Comparison of ENCODE assay signal across 26 cellular contexts in genomic region chr11:132475046-132475445, GRCh38.
A peak's percentile ranks its signal among the peaks of the same experiment; 100 is the strongest.
DNase-seq lines count a peak whose midpoint lies in the region; ATAC-seq and TF ChIP-seq lines count a peak whose summit lies in the region.
"Had no signal": no experiment of that assay in that cellular context is flagged by ENCODE, and none has a peak within 500 bp of the region (broad histone marks: within the 10 kb centered on the region; RNA-seq: fewer than 3 reads in every experiment).

No MANE protein-coding gene starts in this region.

- peaks cover 28% of the 10 kb centered on the region for H3K4me1 ChIP-seq in GM23248 (ENCODE audit: insufficient read depth)
- H3K4me1 ChIP-seq in OCI-LY7 (ENCODE audit: insufficient read depth, low read length, poor library complexity, severe bottlenecking), result no peaks in the 10 kb centered on the region
- H3K4me1 ChIP-seq: BLaER1 had no signal

- H3F3A ChIP-seq in GM23248 (ENCODE audit: insufficient read depth), result peaks cover 31% of the 10 kb centered on the region

- no peak for TF ChIP-seq CTCF in OCI-LY7 (conservative IDR thresholded peaks at IDR 0.05; ENCODE audit: low read length)

- no peaks in the 10 kb centered on the region for H3K36me3 Mint-ChIP-seq in activated CD4-positive, alpha-beta T cell treated with anti-CD3 and anti-CD28 coated beads for 36 hours (ENCODE audit: low read depth)
- H3K36me3 Mint-ChIP-seq: CD4-positive, CD25-positive, alpha-beta regulatory T cell; IgD-negative memory B cell had no signal

- no peaks in the 10 kb centered on the region for H3K79me2 ChIP-seq in GM23248 (ENCODE audit: insufficient read depth)
- no peaks in the 10 kb centered on the region for H3K79me2 ChIP-seq in OCI-LY7 (ENCODE audit: insufficient read depth, low read depth, low read length)

- H3K9me3 ChIP-seq in GM23248 (ENCODE audit: low read depth), result no peaks in the 10 kb centered on the region
- H3K9me3 ChIP-seq in OCI-LY7 (ENCODE audit: low read length), result no peaks in the 10 kb centered on the region
- H3K9me3 ChIP-seq: BLaER1 had no signal

- H3K9me3 Mint-ChIP-seq in activated CD4-positive, alpha-beta T cell treated with anti-CD3 and anti-CD28 coated beads for 36 hours (ENCODE audit: low read depth), result peaks cover under 1% of the 10 kb centered on the region

- H3K36me3 ChIP-seq in GM23248 (ENCODE audit: low read depth) (no peaks in the 10 kb centered on the region), OCI-LY7 (ENCODE audit: insufficient read depth, low read length) (no peaks in the 10 kb centered on the region)
- H3K36me3 ChIP-seq: BLaER1 had no signal

- CTCF ChIA-PET in OCI-LY7 (lab: Charles Lee; ENCODE audit: unreplicated experiment), result no interaction called here
- CTCF ChIA-PET in activated CD4-positive, alpha-beta T cell treated with anti-CD3 and anti-CD28 coated beads for 36 hours (lab: Charles Lee), result no interaction called here

- no peak overlapping the region for H2AFZ ChIP-seq in GM23248
- no peak overlapping the region for H2AFZ ChIP-seq in OCI-LY7 (ENCODE audit: low read length)

- H3K27ac Mint-ChIP-seq in activated CD4-positive, alpha-beta T cell treated with anti-CD3 and anti-CD28 coated beads for 36 hours, result no peak overlapping the region
- H3K27ac Mint-ChIP-seq: CD4-positive, CD25-positive, alpha-beta regulatory T cell had no signal

- intact Hi-C loops in OCI-LY7 (cut with micrococcal nuclease; ENCODE audit: unreplicated experiment), result no loop called here
- intact Hi-C loops in activated CD4-positive, alpha-beta T cell treated with anti-CD3 and anti-CD28 coated beads for 36 hours (cut with DNase I, micrococcal nuclease), result no loop called here

- no peaks in the 10 kb centered on the region for H3K9me2 ChIP-seq in GM23248 (ENCODE audit: insufficient read depth)
- no peaks in the 10 kb centered on the region for H3K9me2 ChIP-seq in OCI-LY7 (ENCODE audit: insufficient read depth, low read length)

- H3K4me3 ChIP-seq in GM23248 (no peak overlapping the region), OCI-LY7 (ENCODE audit: low read depth, low read length, poor library complexity, severe bottlenecking) (no peak overlapping the region)
- H3K4me3 ChIP-seq: BLaER1, GM12878 had no signal

- H3K4me2 ChIP-seq in GM23248 (ENCODE audit: unreplicated experiment) (no peak overlapping the region), OCI-LY7 (ENCODE audit: low read length) (no peak overlapping the region)
- H3K4me2 ChIP-seq: BLaER1, KMS-11 had no signal

- POLR2A ChIA-PET in OCI-LY7 (lab: Charles Lee), result no interaction called here
- POLR2A ChIA-PET in activated CD4-positive, alpha-beta T cell treated with anti-CD3 and anti-CD28 coated beads for 36 hours (lab: Charles Lee), result no interaction called here

- H3K27me3 Mint-ChIP-seq in activated CD4-positive, alpha-beta T cell treated with anti-CD3 and anti-CD28 coated beads for 36 hours, result no peaks in the 10 kb centered on the region
- H3K27me3 Mint-ChIP-seq: CD4-positive, CD25-positive, alpha-beta regulatory T cell; IgD-negative memory B cell had no signal

- H3K9ac ChIP-seq in GM23248, result no peak overlapping the region
- H3K9ac ChIP-seq: BLaER1, KMS-11 had no signal

- no peak overlapping the region for H3K27ac ChIP-seq in GM23248
- H3K27ac ChIP-seq in OCI-LY7 (ENCODE audit: low read depth, low read length, poor library complexity, severe bottlenecking), result no peak overlapping the region
- H3K27ac ChIP-seq: BLaER1, KMS-11, RWPE1 had no signal

- H3K4me3 Mint-ChIP-seq in activated CD4-positive, alpha-beta T cell treated with anti-CD3 and anti-CD28 coated beads for 36 hours, result no peak overlapping the region
- H3K4me3 Mint-ChIP-seq: CD4-positive, CD25-positive, alpha-beta regulatory T cell had no signal

- no peaks in the 10 kb centered on the region for H4K20me1 ChIP-seq in GM23248 (ENCODE audit: insufficient read depth)
- H4K20me1 ChIP-seq in OCI-LY7 (ENCODE audit: insufficient read depth, low read length), result no peaks in the 10 kb centered on the region
- H4K20me1 ChIP-seq: BLaER1 had no signal

- H3K27me3 ChIP-seq in GM23248 (replicated peaks; ENCODE audit: insufficient read depth), result no peaks in the 10 kb centered on the region
- H3K27me3 ChIP-seq: BLaER1 had no signal

- peak; percentile 63 for DNase-seq in EH (ENCODE audit: low read depth)
- DNase-seq in GM23248, result peak; percentile 24
- DNase-seq in astrocyte of the hippocampus (ENCODE audit: low read depth, low spot score), result peak; percentile 40
- peak; percentile 25 for DNase-seq in foreskin melanocyte
- no peak for DNase-seq in OCI-LY7 (ENCODE audit: low spot score)
- no peak for DNase-seq in iPS-NIHi7 (ENCODE audit: extremely low spot score)
- no peak for DNase-seq in activated CD4-positive, alpha-beta T cell treated with anti-CD3 and anti-CD28 coated beads for 36 hours
- DNase-seq: CD4-positive, CD25-positive, alpha-beta regulatory T cell; DMS153; DND-41; MM.1S; NCI-H1048; NCI-H1417 treated with DMSO at 0.1 percent for 48 hours; NCI-H1694 treated with DMSO at 0.1 percent for 48 hours; NCI-H2081; NCI-H226; NCI-H748 treated with DMSO at 0.1 percent for 48 hours; NK-92 treated with Interleukin-12 subunit alpha and Interleukin-12 subunit beta, amount 100 ng/mL, for 24 hours; SHP77 had no signal

- no peaks in the 10 kb centered on the region for H3K4me1 Mint-ChIP-seq in activated CD4-positive, alpha-beta T cell treated with anti-CD3 and anti-CD28 coated beads for 36 hours
- H3K4me1 Mint-ChIP-seq: CD4-positive, CD25-positive, alpha-beta regulatory T cell had no signal

- no peak for ATAC-seq in GM21515 (IDR thresholded peaks at IDR 0.05; ENCODE audit: unreplicated experiment)
- ATAC-seq in activated CD4-positive, alpha-beta T cell treated with anti-CD3 and anti-CD28 coated beads for 36 hours, result no peak
- ATAC-seq: GM12878, HCT116 had no signal

- no TSS peak for BruUV-seq in OCI-LY7 (replicated peaks; lab: Mats Ljungman, UMichigan)

- 79 to 92% methylated on average over 2 of the region's 2 CpGs for WGBS in GM23248 (ENCODE audit: low coverage in 1 of 2, low lambda C conversion rate in 2 of 2, missing lambda C conversion rate in 2 of 2), 2 experiments

- in situ Hi-C loops in GM23248 (cut with MboI), result no loop called here

Comparison
In these comparisons a context has a peak if more than half of its experiments do, and no peak if none do; other contexts are left out.
1. DNase-seq: peak in EH (single experiment), GM23248 (single experiment), astrocyte of the hippocampus (single experiment) and foreskin melanocyte (single experiment); none in OCI-LY7 (single experiment), iPS-NIHi7 (single experiment) and activated CD4-positive, alpha-beta T cell treated with anti-CD3 and anti-CD28 coated beads for 36 hours (single experiment).